Comparison of ENCODE assay signal across 22 cellular contexts in genomic region chr1:225119307-225119706, GRCh38.
"Had no signal": no experiment of that assay in that cellular context is flagged by ENCODE, and none has a peak within 500 bp of the region (broad histone marks: within the 10 kb centered on the region; RNA-seq: fewer than 3 reads in every experiment).

No MANE protein-coding gene starts in this region.

- H3K27ac ChIP-seq: esophagus squamous epithelium, gastroesophageal sphincter, neutrophil, spleen, testis, tibial nerve, upper lobe of right lung, vagina had no signal

- DNase-seq: effector memory CD8-positive, alpha-beta T cell; esophagus squamous epithelium; kidney; left colon; left ventricle myocardium superior; mesendoderm; naive B cell; nephron progenitor cell; spleen; stimulated activated CD4-positive, alpha-beta T cell treated with anti-CD3 and anti-CD28 coated beads, Interleukin-15, amount 100 ng/mL, for 24 hours; stimulated activated CD4-positive, alpha-beta T cell treated with anti-CD3 and anti-CD28 coated beads, Interleukin-1b, Interleukin-23, amount 100 ng/mL, for 48 hours; stimulated activated CD4-positive, alpha-beta T cell treated with anti-CD3 and anti-CD28 coated beads, Interleukin-4, amount 100 ng/mL, for 24 hours; stimulated activated naive CD8-positive, alpha-beta T cell treated with anti-CD3 and anti-CD28 coated beads, Interleukin-15, amount 100 ng/mL, for 72 hours; testis; upper lobe of right lung had no signal

- H3K4me3 Mint-ChIP-seq: effector memory CD8-positive, alpha-beta T cell; naive B cell; nephron progenitor cell; stimulated activated memory B cell treated with anti-CD40 and anti-IgM and Interleukin-4, amounts not matched to agents 10 μg/mL and 1 μg/mL and 100 μg/mL, for 72 hours; stimulated activated naive CD8-positive, alpha-beta T cell treated with anti-CD3 and anti-CD28 coated beads, Interleukin-15, amount 100 ng/mL, for 72 hours had no signal

- H3K4me1 Mint-ChIP-seq: naive B cell; stimulated activated memory B cell treated with anti-CD40 and anti-IgM and Interleukin-4, amounts not matched to agents 10 μg/mL and 1 μg/mL and 100 μg/mL, for 72 hours; stimulated activated naive CD8-positive, alpha-beta T cell treated with anti-CD3 and anti-CD28 coated beads, Interleukin-15, amount 100 ng/mL, for 72 hours had no signal

- H3K4me3 ChIP-seq: esophagus squamous epithelium, gastroesophageal sphincter, lung, spleen, testis, tibial nerve, upper lobe of right lung, vagina had no signal

- H3K9me3 Mint-ChIP-seq: effector memory CD8-positive, alpha-beta T cell; stimulated activated memory B cell treated with anti-CD40 and anti-IgM and Interleukin-4, amounts not matched to agents 10 μg/mL and 1 μg/mL and 100 μg/mL, for 72 hours; stimulated activated naive CD8-positive, alpha-beta T cell treated with anti-CD3 and anti-CD28 coated beads, Interleukin-15, amount 100 ng/mL, for 72 hours had no signal

- H3K36me3 ChIP-seq: esophagus squamous epithelium, neutrophil, spleen, tibial nerve, upper lobe of right lung, vagina had no signal

- H3K9me3 ChIP-seq: esophagus squamous epithelium, gastroesophageal sphincter, neutrophil, testis, tibial nerve, upper lobe of right lung, vagina had no signal

- ATAC-seq: effector memory CD8-positive, alpha-beta T cell; gastroesophageal sphincter; left colon; left ventricle myocardium superior; sciatic nerve; stimulated activated memory B cell treated with anti-CD40 and anti-IgM and Interleukin-4, amounts not matched to agents 10 μg/mL and 1 μg/mL and 100 μg/mL, for 72 hours; stimulated activated naive CD8-positive, alpha-beta T cell treated with anti-CD3 and anti-CD28 coated beads, Interleukin-15, amount 100 ng/mL, for 72 hours; upper lobe of right lung had no signal

- H3K27me3 Mint-ChIP-seq: naive B cell; stimulated activated memory B cell treated with anti-CD40 and anti-IgM and Interleukin-4, amounts not matched to agents 10 μg/mL and 1 μg/mL and 100 μg/mL, for 72 hours; stimulated activated naive CD8-positive, alpha-beta T cell treated with anti-CD3 and anti-CD28 coated beads, Interleukin-15, amount 100 ng/mL, for 72 hours had no signal

- H3K27ac Mint-ChIP-seq: effector memory CD8-positive, alpha-beta T cell; naive B cell; stimulated activated memory B cell treated with anti-CD40 and anti-IgM and Interleukin-4, amounts not matched to agents 10 μg/mL and 1 μg/mL and 100 μg/mL, for 72 hours; stimulated activated naive CD8-positive, alpha-beta T cell treated with anti-CD3 and anti-CD28 coated beads, Interleukin-15, amount 100 ng/mL, for 72 hours had no signal

- H3K36me3 Mint-ChIP-seq: naive B cell; stimulated activated memory B cell treated with anti-CD40 and anti-IgM and Interleukin-4, amounts not matched to agents 10 μg/mL and 1 μg/mL and 100 μg/mL, for 72 hours had no signal

- H3K27me3 ChIP-seq: esophagus squamous epithelium, gastroesophageal sphincter, neutrophil, spleen, testis, tibial nerve, upper lobe of right lung, vagina had no signal

- H3K4me1 ChIP-seq: esophagus squamous epithelium, gastroesophageal sphincter, spleen, testis, tibial nerve, upper lobe of right lung, vagina had no signal
